Comparison of ENCODE assay signal across 19 cellular contexts in genomic region chr18:58235001-58235436, GRCh38.
A peak's percentile ranks its signal among the peaks of the same experiment; 100 is the strongest.
DNase-seq lines count a peak whose midpoint lies in the region; ATAC-seq and TF ChIP-seq lines count a peak whose summit lies in the region.
"Had no signal": no experiment of that assay in that cellular context is flagged by ENCODE, and none has a peak within 500 bp of the region (broad histone marks: within the 10 kb centered on the region; RNA-seq: fewer than 3 reads in every experiment).

No MANE protein-coding gene starts in this region.

- H3F3A ChIP-seq in GM23338 (replicated peaks; ENCODE audit: low read depth): no peaks in the 10 kb centered on the region

- peak overlapping the region; percentile 64 for H3K27ac Mint-ChIP-seq in GM23338
- H3K27ac Mint-ChIP-seq: activated CD4-positive, alpha-beta memory T cell treated with anti-CD3 and anti-CD28 coated beads, Interleukin-2, amount 10 ng/mL, durations not matched to agents 7 days and 5 days; activated T-helper 2 cell treated with anti-CD3 and anti-CD28 coated beads, Interferon-gamma antibody, Interleukin-2, Interleukin-4, amounts not matched to agents 10 μg/mL and 5 μg/mL and 100 μg/mL, durations not matched to agents 14 hours and 24 hours and 36 hours; CD14-positive monocyte; immature natural killer cell had no signal

- no peaks in the 10 kb centered on the region for H3K9me3 ChIP-seq in hepatocyte (ENCODE audit: low read depth)

- TF ChIP-seq CTCF in GM23338 (conservative IDR thresholded peaks at IDR 0.05; ENCODE audit: low read depth in 2 of 2) (no peak), hepatocyte (IDR thresholded peaks at IDR 0.05; ENCODE audit: poor library complexity) (no peak)

- H3K36me3 Mint-ChIP-seq in GM23338 (ENCODE audit: low read depth): peaks cover 10% of the 10 kb centered on the region
- H3K36me3 Mint-ChIP-seq: CD14-positive monocyte, immature natural killer cell had no signal

- 0 out of 2 replicates have a peak overlapping the region, but pooled peaks have one; percentile 62 for H3K27ac ChIP-seq in GM23338 (ENCODE audit: low read depth)
- peak overlapping the region; percentile 91 for H3K27ac ChIP-seq in hepatocyte

- peaks cover 8% of the 10 kb centered on the region for H4K20me1 ChIP-seq in GM23338 (replicated peaks; ENCODE audit: insufficient read depth)
- H4K20me1 ChIP-seq in hepatocyte (ENCODE audit: insufficient read depth, poor library complexity, severe bottlenecking): peaks cover 10% of the 10 kb centered on the region

- DNase-seq in GM23338 (ENCODE audit: low spot score) (no peak), NCI-H69 (lab: John Stamatoyannopoulos, UW) (peak; percentile 96), hepatocyte (ENCODE audit: low spot score) (peak; percentile 72), retina (peak; percentile 35), pons (ENCODE audit: low spot score) (no peak), cerebellar nuclear complex (lab: John Stamatoyannopoulos, UW) (no peak)
- DNase-seq: activated CD4-positive, alpha-beta memory T cell treated with anti-CD3 and anti-CD28 coated beads, Interleukin-2, amount 10 ng/mL, durations not matched to agents 7 days and 5 days; GF-D8; HCEC 1CT; immature natural killer cell; NCI-H524 treated with DMSO at 0.1 percent for 48 hours; right cardiac atrium; SHP77; stimulated activated CD4-positive, alpha-beta T cell treated with anti-CD3 and anti-CD28 coated beads, Interleukin-4, amount 100 ng/mL, for 4 hours; stimulated activated naive CD4-positive, alpha-beta T cell had no signal

- H2AFZ ChIP-seq in GM23338: no peak overlapping the region
- no peak overlapping the region for H2AFZ ChIP-seq in hepatocyte

- H3K27me3 ChIP-seq in GM23338 (ENCODE audit: insufficient read depth) (no peaks in the 10 kb centered on the region), hepatocyte (no peaks in the 10 kb centered on the region)

- no peaks in the 10 kb centered on the region; the same call in 2 of the 3 replicates for H3K9me3 Mint-ChIP-seq in GM23338
- H3K9me3 Mint-ChIP-seq: activated CD4-positive, alpha-beta memory T cell treated with anti-CD3 and anti-CD28 coated beads, Interleukin-2, amount 10 ng/mL, durations not matched to agents 7 days and 5 days; activated T-helper 2 cell treated with anti-CD3 and anti-CD28 coated beads, Interferon-gamma antibody, Interleukin-2, Interleukin-4, amounts not matched to agents 10 μg/mL and 5 μg/mL and 100 μg/mL, durations not matched to agents 14 hours and 24 hours and 36 hours; immature natural killer cell had no signal

- H3K27me3 Mint-ChIP-seq in GM23338 (ENCODE audit: insufficient read depth, low read depth, poor library complexity): peaks cover 4% of the 10 kb centered on the region
- H3K27me3 Mint-ChIP-seq: activated CD4-positive, alpha-beta memory T cell treated with anti-CD3 and anti-CD28 coated beads, Interleukin-2, amount 10 ng/mL, durations not matched to agents 7 days and 5 days had no signal

- H3K4me1 ChIP-seq in GM23338 (ENCODE audit: insufficient read depth) (peaks cover 10% of the 10 kb centered on the region), hepatocyte (ENCODE audit: insufficient read depth) (peaks cover 44% of the 10 kb centered on the region)

- ATAC-seq in GM23338 (no peak), HG03139 (IDR thresholded peaks at IDR 0.05; ENCODE audit: unreplicated experiment) (no peak), GM18519 (IDR thresholded peaks at IDR 0.05; ENCODE audit: low FRiP score, unreplicated experiment) (no peak)
- ATAC-seq: right cardiac atrium had no signal

- H3K4me2 ChIP-seq in GM23338 (no peak overlapping the region), hepatocyte (peak overlapping the region; percentile 64)

- peaks cover 30% of the 10 kb centered on the region for H3K4me1 Mint-ChIP-seq in GM23338
- H3K4me1 Mint-ChIP-seq: activated CD4-positive, alpha-beta memory T cell treated with anti-CD3 and anti-CD28 coated beads, Interleukin-2, amount 10 ng/mL, durations not matched to agents 7 days and 5 days; CD14-positive monocyte; immature natural killer cell had no signal

- H3K4me3 Mint-ChIP-seq in GM23338: no peak overlapping the region
- H3K4me3 Mint-ChIP-seq: activated CD4-positive, alpha-beta memory T cell treated with anti-CD3 and anti-CD28 coated beads, Interleukin-2, amount 10 ng/mL, durations not matched to agents 7 days and 5 days; CD14-positive monocyte; immature natural killer cell had no signal

- WGBS in hepatocyte (ENCODE audit: low lambda C conversion rate, missing lambda C conversion rate): 45% methylated on average over 9 of the region's 9 CpGs

- H3K79me2 ChIP-seq in GM23338 (replicated peaks; ENCODE audit: insufficient read depth) (peaks cover 98% of the 10 kb centered on the region), hepatocyte (peaks cover 84% of the 10 kb centered on the region)

- H3K36me3 ChIP-seq in GM23338 (ENCODE audit: insufficient read depth) (no peaks in the 10 kb centered on the region), hepatocyte (replicated peaks; ENCODE audit: insufficient read depth, low read depth) (no peaks in the 10 kb centered on the region)

- no peaks in the 10 kb centered on the region for H3K9me2 ChIP-seq in GM23338 (ENCODE audit: insufficient read depth)
- H3K9me2 ChIP-seq in hepatocyte (replicated peaks; ENCODE audit: insufficient read depth): no peaks in the 10 kb centered on the region

- H3K4me3 ChIP-seq in GM23338 (no peak overlapping the region), hepatocyte (no peak overlapping the region)

TF ChIP-seq in GM23338, 12 proteins besides CTCF, POLR2A, EP300 and RAD21 (continues in another document):
- TF ChIP-seq ZNF331 (CRISPR knock-in tag; IDR thresholded peaks at IDR 0.05; ENCODE audit: low read depth): no peak
- TF ChIP-seq ZNF462 (CRISPR knock-in tag; IDR thresholded peaks at IDR 0.05): no peak
- no peak for TF ChIP-seq CREB1 (CRISPR knock-in tag; IDR thresholded peaks at IDR 0.05; ENCODE audit: low read depth)
- TF ChIP-seq ETS1 (IDR thresholded peaks at IDR 0.05): no peak
- TF ChIP-seq ZNF114 (CRISPR knock-in tag; IDR thresholded peaks at IDR 0.05): no peak

Comparison
In these comparisons a context has a peak if more than half of its experiments do, and no peak if none do; other contexts are left out.
1. DNase-seq: peak in NCI-H69 (single experiment), hepatocyte (single experiment) and retina (single experiment); none in GM23338 (single experiment), pons (single experiment) and cerebellar nuclear complex (0 of 2).